30 cellular contexts compared by ENCODE assay signal in genomic region chr4:72690782-72691181, GRCh38.
"Had no signal": no experiment of that assay in that cellular context is flagged by ENCODE, and none has a peak within 500 bp of the region (broad histone marks: within the 10 kb centered on the region; RNA-seq: fewer than 3 reads in every experiment).

No MANE protein-coding gene starts in this region.

- H3K9me3 ChIP-seq: ovary, testis had no signal

- H3K27me3 ChIP-seq: esophagus muscularis mucosa, foreskin keratinocyte, heart right ventricle, ovary, testis had no signal

- ATAC-seq: activated CD4-positive, CD25-positive, alpha-beta regulatory T cell treated with anti-CD3 and anti-CD28 coated beads, Interleukin-2, amount 50 U/mL, for 24 hours; foreskin keratinocyte; heart right ventricle; left colon; naive thymus-derived CD4-positive, alpha-beta T cell; sciatic nerve; stimulated activated naive CD8-positive, alpha-beta T cell treated with anti-CD3 and anti-CD28 coated beads, Interleukin-15, Interleukin-2, amounts not matched to agents 100 U/mL and 50 U/mL, for 24 hours had no signal

- H3K4me3 Mint-ChIP-seq: activated naive CD8-positive, alpha-beta T cell; central memory CD8-positive, alpha-beta T cell; dendritic cell treated with granulocyte-macrophage colony-stimulating factor and Interleukin-4, amounts not matched to agents 40 ng/mL and 50 ng/mL, for 4 days; endodermal cell; naive thymus-derived CD4-positive, alpha-beta T cell had no signal

- H3K4me1 Mint-ChIP-seq: central memory CD8-positive, alpha-beta T cell; naive thymus-derived CD4-positive, alpha-beta T cell had no signal

- H3K27me3 Mint-ChIP-seq: central memory CD8-positive, alpha-beta T cell; dendritic cell treated with granulocyte-macrophage colony-stimulating factor and Interleukin-4, amounts not matched to agents 40 ng/mL and 50 ng/mL, for 4 days; progenitor cell of endocrine pancreas had no signal

- DNase-seq: activated CD4-positive, alpha-beta T cell treated with anti-CD3 and anti-CD28 coated beads for 48 hours; activated CD4-positive, alpha-beta T cell treated with anti-CD3 and anti-CD28 coated beads, Interleukin-2, amount 50 U/mL, for 48 hours; activated CD8-positive, alpha-beta memory T cell treated with anti-CD3 and anti-CD28 coated beads for 24 hours; activated effector memory CD4-positive, alpha-beta T cell treated with Interleukin-2 at 50 U/mL for 16 hours; activated naive CD4-positive, alpha-beta T cell treated with Interleukin-2 at 50 U/mL for 16 hours; anterior cingulate cortex; endodermal cell; foreskin keratinocyte; heart right ventricle; left colon; mammary epithelial cell; midbrain; naive thymus-derived CD4-positive, alpha-beta T cell; ovary; retina; stimulated activated CD4-positive, alpha-beta T cell treated with anti-CD3 and anti-CD28 coated beads, Interleukin-12 subunit alpha, Interleukin-12 subunit beta, amount 100 ng/mL, for 4 hours; stimulated activated CD4-positive, alpha-beta T cell treated with anti-CD3 and anti-CD28 coated beads, Interleukin-4, amount 100 ng/mL, for 1 hour; stimulated activated naive CD8-positive, alpha-beta T cell treated with anti-CD3 and anti-CD28 coated beads, Interleukin-15, Interleukin-2, amounts not matched to agents 100 U/mL and 50 U/mL, for 24 hours; T-helper 9 cell; testis; trophoblast cell had no signal

- H3K36me3 Mint-ChIP-seq: activated naive CD8-positive, alpha-beta T cell; naive thymus-derived CD4-positive, alpha-beta T cell had no signal

- H3K9me3 Mint-ChIP-seq: central memory CD8-positive, alpha-beta T cell; dendritic cell treated with granulocyte-macrophage colony-stimulating factor and Interleukin-4, amounts not matched to agents 40 ng/mL and 50 ng/mL, for 4 days had no signal

- H3K4me1 ChIP-seq: esophagus muscularis mucosa, foreskin keratinocyte, heart right ventricle, testis had no signal

- H3K27ac Mint-ChIP-seq: activated naive CD8-positive, alpha-beta T cell; dendritic cell treated with granulocyte-macrophage colony-stimulating factor and Interleukin-4, amounts not matched to agents 40 ng/mL and 50 ng/mL, for 4 days; endodermal cell; naive thymus-derived CD4-positive, alpha-beta T cell; progenitor cell of endocrine pancreas had no signal

- H3K27ac ChIP-seq: esophagus muscularis mucosa, foreskin keratinocyte, heart right ventricle, ovary, skin epidermis, testis, VCaP had no signal
